ENCODE assay signal across 1 cellular context in the genomic region with DNA sequence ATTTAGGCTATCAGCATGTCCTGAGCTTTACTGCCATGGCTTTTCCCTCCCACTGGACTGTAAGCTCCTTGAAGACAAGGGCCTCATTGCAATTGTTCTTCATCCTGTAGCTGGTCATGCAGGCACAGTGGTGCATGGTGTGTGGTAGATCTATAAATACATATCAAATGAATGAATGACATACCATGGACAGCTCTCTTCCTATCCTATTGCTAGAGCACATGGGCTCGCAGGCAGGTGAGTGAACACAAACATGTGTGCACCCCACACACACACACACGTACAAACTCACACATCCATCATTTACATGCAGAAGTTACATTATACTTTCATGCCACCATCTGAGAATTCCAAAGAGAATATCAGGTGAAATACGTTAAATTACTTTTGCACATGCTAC.
TF ChIP-seq lines count a peak whose summit lies in the region.

No MANE protein-coding gene starts in this region.

TF ChIP-seq in K562, 482 proteins besides CTCF, POLR2A, EP300 and RAD21 (continued from another document):
- TF ChIP-seq, protein P1, sequence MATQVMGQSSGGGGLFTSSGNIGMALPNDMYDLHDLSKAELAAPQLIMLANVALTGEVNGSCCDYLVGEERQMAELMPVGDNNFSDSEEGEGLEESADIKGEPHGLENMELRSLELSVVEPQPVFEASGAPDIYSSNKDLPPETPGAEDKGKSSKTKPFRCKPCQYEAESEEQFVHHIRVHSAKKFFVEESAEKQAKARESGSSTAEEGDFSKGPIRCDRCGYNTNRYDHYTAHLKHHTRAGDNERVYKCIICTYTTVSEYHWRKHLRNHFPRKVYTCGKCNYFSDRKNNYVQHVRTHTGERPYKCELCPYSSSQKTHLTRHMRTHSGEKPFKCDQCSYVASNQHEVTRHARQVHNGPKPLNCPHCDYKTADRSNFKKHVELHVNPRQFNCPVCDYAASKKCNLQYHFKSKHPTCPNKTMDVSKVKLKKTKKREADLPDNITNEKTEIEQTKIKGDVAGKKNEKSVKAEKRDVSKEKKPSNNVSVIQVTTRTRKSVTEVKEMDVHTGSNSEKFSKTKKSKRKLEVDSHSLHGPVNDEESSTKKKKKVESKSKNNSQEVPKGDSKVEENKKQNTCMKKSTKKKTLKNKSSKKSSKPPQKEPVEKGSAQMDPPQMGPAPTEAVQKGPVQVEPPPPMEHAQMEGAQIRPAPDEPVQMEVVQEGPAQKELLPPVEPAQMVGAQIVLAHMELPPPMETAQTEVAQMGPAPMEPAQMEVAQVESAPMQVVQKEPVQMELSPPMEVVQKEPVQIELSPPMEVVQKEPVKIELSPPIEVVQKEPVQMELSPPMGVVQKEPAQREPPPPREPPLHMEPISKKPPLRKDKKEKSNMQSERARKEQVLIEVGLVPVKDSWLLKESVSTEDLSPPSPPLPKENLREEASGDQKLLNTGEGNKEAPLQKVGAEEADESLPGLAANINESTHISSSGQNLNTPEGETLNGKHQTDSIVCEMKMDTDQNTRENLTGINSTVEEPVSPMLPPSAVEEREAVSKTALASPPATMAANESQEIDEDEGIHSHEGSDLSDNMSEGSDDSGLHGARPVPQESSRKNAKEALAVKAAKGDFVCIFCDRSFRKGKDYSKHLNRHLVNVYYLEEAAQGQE (CRISPR knock-in tag; IDR thresholded peaks at IDR 0.05; ENCODE audit: low read depth) = peak; percentile 86
- peak; percentile 68; the same call in 1 of the 2 replicates for TF ChIP-seq MIER1 (IDR thresholded peaks at IDR 0.05; ENCODE audit: low read depth)
TF ChIP-seq in K562: peak in this region for 5.
